ENCODE assay signal across 8 cellular contexts in genomic region chr10:102461187-102462054, GRCh38. TPM values are rescaled to one million over a fixed set of nuclear protein-coding genes. Genes with fewer than 3 reads are reported as not detected.
DNase-seq lines count a peak whose midpoint lies in the region; ATAC-seq and TF ChIP-seq lines count a peak whose summit lies in the region.

No MANE protein-coding gene starts in this region.

- intact Hi-C loops in left cardiac atrium (cut with DNase I) = no loop called here
- intact Hi-C loops in prostate gland (cut with DNase I) = no loop called here

- CTCF ChIA-PET in GM10248 (lab: Yijun Ruan, JAX) = interaction anchor here (0.7 to 5.0 kb wide), 16 partner anchors 10 to 292 kb away, joined by 3 to 46 read pairs (median 6); partner anchors contain the start of genes ACTR1A and C10orf95

- H3K27ac ChIP-seq in prostate gland (peak overlapping the region in 1 of 2 donors; percentile 49), urinary bladder (ENCODE audit: low read depth) (no peak overlapping the region)

- H3K4me1 ChIP-seq in prostate gland (replicated peaks) = peaks cover 5% of the 10 kb centered on the region
- no peaks in the 10 kb centered on the region for H3K4me1 ChIP-seq in urinary bladder (ENCODE audit: insufficient read depth)

- DNase-seq in GM10248 (ENCODE audit: extremely low spot score) = peak; percentile 100
- peak; percentile 38 for DNase-seq in NCI-H1417 treated with DMSO at 0.1 percent for 48 hours (lab: John Stamatoyannopoulos, UW)
- peak; percentile 91 for DNase-seq in T follicular helper cell (ENCODE audit: low read depth)
- DNase-seq in amniotic epithelial cell (ENCODE audit: low read depth) = peak; percentile 69
- DNase-seq in left cardiac atrium = peak; percentile 94
- peak; percentile 92 for DNase-seq in prostate gland (ENCODE audit: low spot score)

- no peaks in the 10 kb centered on the region for H3K27me3 ChIP-seq in prostate gland (replicated peaks; ENCODE audit: insufficient read depth)

- ATAC-seq in HG02678 (IDR thresholded peaks at IDR 0.05; ENCODE audit: unreplicated experiment) (peak; percentile 96), left cardiac atrium (peak; percentile 97 to 98)

- POLR2A ChIA-PET in GM10248 (lab: Yijun Ruan, JAX) = interaction anchor here (1.0 to 1.3 kb wide), 2 partner anchors 11 to 29 kb away, joined by 6 to 9 read pairs; partner anchors contain the start of gene CUEDC2

- 4% methylated on average over 54 of the region's 54 CpGs for WGBS in prostate gland
- WGBS in urinary bladder = 6% methylated on average over 54 of the region's 54 CpGs

- H3K9me3 ChIP-seq in prostate gland = no peaks in the 10 kb centered on the region

- H3K4me3 ChIP-seq in prostate gland (peak overlapping the region; percentile 37 to 48), urinary bladder (ENCODE audit: low read depth, low read length) (peak overlapping the region; percentile 29)

- TF ChIP-seq POLR2A in prostate gland (IDR thresholded peaks at IDR 0.05) = peak; percentile 52

- H3K36me3 ChIP-seq in prostate gland = no peaks in the 10 kb centered on the region
- H3K36me3 ChIP-seq in urinary bladder (ENCODE audit: insufficient read depth) = no peaks in the 10 kb centered on the region

- TF ChIP-seq CTCF in GM10248 (IDR thresholded peaks at IDR 0.05; ENCODE audit: control extremely low read depth, extremely low read depth, low read depth, missing control alignments) (no peak), prostate gland (IDR thresholded peaks at IDR 0.05) (peak in 1 of 4 experiments; percentile 9)

RNA-seq across cellular contexts. Expression of gene C10orf95, which starts 10.1 kb away (rescaled TPM):
- not detected for total RNA-seq in left cardiac atrium
- total RNA-seq in prostate gland = 1 to 10 TPM in 1 of 2 donors, under 1 TPM in 1; 0.85 to 3.7 TPM
- not detected for total RNA-seq in urinary bladder
- polyA plus RNA-seq in urinary bladder = 0.11 TPM

RNA-seq across cellular contexts. Expression of gene CUEDC2, which starts 29.0 kb away (rescaled TPM):
- total RNA-seq in left cardiac atrium = 10 to 100 TPM; 61.8 to 66.3 TPM
- 10 to 100 TPM; 70.2 to 81.7 TPM for total RNA-seq in prostate gland
- total RNA-seq in urinary bladder = 26.9 TPM
- 77.9 TPM for polyA plus RNA-seq in urinary bladder

RNA-seq across cellular contexts. Expression of gene FBXL15, which starts 40.8 kb away (rescaled TPM):
- 10 to 100 TPM; 13.1 to 14.0 TPM for total RNA-seq in left cardiac atrium
- total RNA-seq in prostate gland = 10 to 100 TPM; 22.2 to 36.3 TPM
- 2.0 TPM for total RNA-seq in urinary bladder
- polyA plus RNA-seq in urinary bladder = 36.6 TPM

RNA-seq across cellular contexts. Expression of gene ACTR1A, which starts 41.1 kb away (rescaled TPM):
- total RNA-seq in left cardiac atrium = 100 to 1,000 TPM in 1 of 2 donors, 10 to 100 TPM in 1; 89.2 to 101 TPM
- total RNA-seq in prostate gland = 10 to 100 TPM; 75.6 to 95.9 TPM
- 64.7 TPM for total RNA-seq in urinary bladder
- polyA plus RNA-seq in urinary bladder = 111 TPM

RNA-seq across cellular contexts. Expression of gene SUFU, which starts 42.4 kb away (rescaled TPM):
- total RNA-seq in left cardiac atrium = 1 to 10 TPM; 6.6 to 9.2 TPM
- 10 to 100 TPM; 17.4 to 20.4 TPM for total RNA-seq in prostate gland
- total RNA-seq in urinary bladder = 8.1 TPM
- 11.2 TPM for polyA plus RNA-seq in urinary bladder

Comparison
In these comparisons a context has a peak if more than half of its experiments do, and no peak if none do; other contexts are left out.
1. DNase-seq: peak in every context shown above with its lines; median percentile 100 in GM10248; 94 in left cardiac atrium; 92 in prostate gland; 91 in T follicular helper cell; 69 in amniotic epithelial cell; 38 in NCI-H1417 treated with DMSO at 0.1 percent for 48 hours.